12 cellular contexts compared by ENCODE assay signal in genomic region chr9:132182609-132183073, GRCh38. TPM values are rescaled to one million over a fixed set of nuclear protein-coding genes. Genes with fewer than 3 reads are reported as not detected.
A peak's percentile ranks its signal among the peaks of the same experiment; 100 is the strongest.
DNase-seq lines count a peak whose midpoint lies in the region; ATAC-seq and TF ChIP-seq lines count a peak whose summit lies in the region.
"Had no signal": no experiment of that assay in that cellular context is flagged by ENCODE, and none has a peak within 500 bp of the region (broad histone marks: within the 10 kb centered on the region; RNA-seq: fewer than 3 reads in every experiment).

No MANE protein-coding gene starts in this region.

- no peak for TF ChIP-seq POLR2A in esophagus squamous epithelium (IDR thresholded peaks at IDR 0.05)

- no peak overlapping the region for H3K27ac Mint-ChIP-seq in activated CD8-positive, alpha-beta T cell treated with anti-CD3 and anti-CD28 coated beads, Interleukin-2, amount 10 ng/mL, durations not matched to agents 7 days and 5 days
- H3K27ac Mint-ChIP-seq in activated T-helper 1 cell treated with anti-CD3 and anti-CD28 coated beads, Interleukin-12 subunit alpha, Interleukin-12 subunit beta, Interleukin-2, Interleukin-4 antibody, amounts not matched to agents 30 ng/mL and 10 ng/mL and 1 ng/mL, durations not matched to agents 14 hours and 24 hours and 36 hours, result no peak overlapping the region

- H3K4me1 Mint-ChIP-seq in activated CD8-positive, alpha-beta T cell treated with anti-CD3 and anti-CD28 coated beads, Interleukin-2, amount 10 ng/mL, durations not matched to agents 7 days and 5 days (ENCODE audit: low read depth), result no peaks in the 10 kb centered on the region
- H3K4me1 Mint-ChIP-seq in activated T-helper 1 cell treated with anti-CD3 and anti-CD28 coated beads, Interleukin-12 subunit alpha, Interleukin-12 subunit beta, Interleukin-2, Interleukin-4 antibody, amounts not matched to agents 30 ng/mL and 10 ng/mL and 1 ng/mL, durations not matched to agents 14 hours and 24 hours and 36 hours (ENCODE audit: low read depth), result no peaks in the 10 kb centered on the region

- H3K27me3 Mint-ChIP-seq in activated CD8-positive, alpha-beta T cell treated with anti-CD3 and anti-CD28 coated beads, Interleukin-2, amount 10 ng/mL, durations not matched to agents 7 days and 5 days (ENCODE audit: low read depth), result peaks cover 3% of the 10 kb centered on the region
- H3K27me3 Mint-ChIP-seq in activated T-helper 1 cell treated with anti-CD3 and anti-CD28 coated beads, Interleukin-12 subunit alpha, Interleukin-12 subunit beta, Interleukin-2, Interleukin-4 antibody, amounts not matched to agents 30 ng/mL and 10 ng/mL and 1 ng/mL, durations not matched to agents 14 hours and 24 hours and 36 hours (ENCODE audit: insufficient read depth), result peaks cover 10% of the 10 kb centered on the region

- H3K36me3 Mint-ChIP-seq in activated CD8-positive, alpha-beta T cell treated with anti-CD3 and anti-CD28 coated beads, Interleukin-2, amount 10 ng/mL, durations not matched to agents 7 days and 5 days (ENCODE audit: low read depth), result no peaks in the 10 kb centered on the region
- no peaks in the 10 kb centered on the region for H3K36me3 Mint-ChIP-seq in activated T-helper 1 cell treated with anti-CD3 and anti-CD28 coated beads, Interleukin-12 subunit alpha, Interleukin-12 subunit beta, Interleukin-2, Interleukin-4 antibody, amounts not matched to agents 30 ng/mL and 10 ng/mL and 1 ng/mL, durations not matched to agents 14 hours and 24 hours and 36 hours (ENCODE audit: low read depth)

- H3K27ac ChIP-seq in esophagus squamous epithelium, result no peak overlapping the region
- H3K27ac ChIP-seq: SJCRH30, thyroid gland had no signal

- intact Hi-C loops in esophagus squamous epithelium (cut with DNase I), result no loop called here
- intact Hi-C loops in activated T-helper 1 cell treated with anti-CD3 and anti-CD28 coated beads, Interleukin-12 subunit alpha, Interleukin-12 subunit beta, Interleukin-2, Interleukin-4 antibody, amounts not matched to agents 30 ng/mL and 10 ng/mL and 1 ng/mL, durations not matched to agents 14 hours and 24 hours and 36 hours (cut with micrococcal nuclease), result no loop called here

- H3K36me3 ChIP-seq in esophagus squamous epithelium, result no peaks in the 10 kb centered on the region
- H3K36me3 ChIP-seq: SJCRH30, thyroid gland had no signal

- TF ChIP-seq CTCF in epithelial cell of proximal tubule (conservative IDR thresholded peaks at IDR 0.05; ENCODE audit: low read depth, low read length), result peak; percentile 49
- TF ChIP-seq CTCF in esophagus squamous epithelium (IDR thresholded peaks at IDR 0.05), result no peak

- H3K4me3 ChIP-seq in epithelial cell of proximal tubule (ENCODE audit: low read depth, low read length), result no peak overlapping the region
- H3K4me3 ChIP-seq in esophagus squamous epithelium, result no peak overlapping the region
- H3K4me3 ChIP-seq: SJCRH30, thyroid gland had no signal

- peak; percentile 37 for DNase-seq in Daoy (ENCODE audit: low read depth)
- DNase-seq in RKO (ENCODE audit: low spot score), result peak; percentile 42
- no peak for DNase-seq in epithelial cell of proximal tubule (ENCODE audit: low read depth)
- peak in 31 of 56 donors; percentile 22 to 78 (median 61) for DNase-seq in nucleus accumbens (lab: John Stamatoyannopoulos, UW)
- no peak for DNase-seq in esophagus squamous epithelium (lab: John Stamatoyannopoulos, UW)
- no peak for DNase-seq in activated CD8-positive, alpha-beta T cell treated with anti-CD3 and anti-CD28 coated beads, Interleukin-2, amount 10 ng/mL, durations not matched to agents 7 days and 5 days
- no peak for DNase-seq in activated T-helper 1 cell treated with anti-CD3 and anti-CD28 coated beads, Interleukin-12 subunit alpha, Interleukin-12 subunit beta, Interleukin-2, Interleukin-4 antibody, amounts not matched to agents 30 ng/mL and 10 ng/mL and 1 ng/mL, durations not matched to agents 14 hours and 24 hours and 36 hours (ENCODE audit: low spot score)
- DNase-seq: NCI-H2081 treated with DMSO at 0.1 percent for 48 hours; stimulated activated CD4-positive, alpha-beta T cell treated with anti-CD3 and anti-CD28 coated beads, Interleukin-4, amount 100 ng/mL, for 24 hours; thyroid gland had no signal

- WGBS in esophagus squamous epithelium, 2 donors, result 33% methylated on average over 1 of the region's 11 CpGs; no CpG with 5 or more reads in 1 of the 2 donors

- POLR2A ChIA-PET in activated CD8-positive, alpha-beta T cell treated with anti-CD3 and anti-CD28 coated beads, Interleukin-2, amount 10 ng/mL, durations not matched to agents 7 days and 5 days (lab: Charles Lee), result no interaction called here

- no peak for ATAC-seq in GM21515 (IDR thresholded peaks at IDR 0.05; ENCODE audit: unreplicated experiment)
- no peak for ATAC-seq in activated CD8-positive, alpha-beta T cell treated with anti-CD3 and anti-CD28 coated beads, Interleukin-2, amount 10 ng/mL, durations not matched to agents 7 days and 5 days

- H3K9me3 Mint-ChIP-seq in activated CD8-positive, alpha-beta T cell treated with anti-CD3 and anti-CD28 coated beads, Interleukin-2, amount 10 ng/mL, durations not matched to agents 7 days and 5 days (ENCODE audit: insufficient read depth), result no peaks in the 10 kb centered on the region
- H3K9me3 Mint-ChIP-seq in activated T-helper 1 cell treated with anti-CD3 and anti-CD28 coated beads, Interleukin-12 subunit alpha, Interleukin-12 subunit beta, Interleukin-2, Interleukin-4 antibody, amounts not matched to agents 30 ng/mL and 10 ng/mL and 1 ng/mL, durations not matched to agents 14 hours and 24 hours and 36 hours, result no peaks in the 10 kb centered on the region

- CTCF ChIA-PET in activated CD8-positive, alpha-beta T cell treated with anti-CD3 and anti-CD28 coated beads, Interleukin-2, amount 10 ng/mL, durations not matched to agents 7 days and 5 days (lab: Charles Lee), result interaction anchor here (1.0 to 1.4 kb wide), 2 partner anchors 13 to 54 kb away, joined by 4 to 5 read pairs; no protein-coding TSS in a partner anchor

- no peak overlapping the region for H3K4me3 Mint-ChIP-seq in activated CD8-positive, alpha-beta T cell treated with anti-CD3 and anti-CD28 coated beads, Interleukin-2, amount 10 ng/mL, durations not matched to agents 7 days and 5 days
- no peak overlapping the region for H3K4me3 Mint-ChIP-seq in activated T-helper 1 cell treated with anti-CD3 and anti-CD28 coated beads, Interleukin-12 subunit alpha, Interleukin-12 subunit beta, Interleukin-2, Interleukin-4 antibody, amounts not matched to agents 30 ng/mL and 10 ng/mL and 1 ng/mL, durations not matched to agents 14 hours and 24 hours and 36 hours

- peaks cover 0 to 7% (median 0%) of the 10 kb centered on the region in 3 donors for H3K4me1 ChIP-seq in esophagus squamous epithelium
- H3K4me1 ChIP-seq: SJCRH30, thyroid gland had no signal

- H3K9me3 ChIP-seq in esophagus squamous epithelium, result no peaks in the 10 kb centered on the region
- H3K9me3 ChIP-seq: SJCRH30, thyroid gland had no signal

- peaks cover 0 to 98% (median 4%) of the 10 kb centered on the region in 4 donors for H3K27me3 ChIP-seq in esophagus squamous epithelium
- H3K27me3 ChIP-seq: thyroid gland had no signal

RNA-seq across cellular contexts. Expression of gene NTNG2, which starts 20.8 kb away (rescaled TPM):
- 1.9 and 2.6 TPM in 2 replicates for total RNA-seq in Daoy (2014; rRNA removed; shearing (Covaris generic))
- total RNA-seq in epithelial cell of proximal tubule, result 0.07 TPM in 1 of 2 replicates, not detected in the other
- under 1 TPM; 0.08 to 0.95 (median 0.29) TPM for total RNA-seq in esophagus squamous epithelium
- 1 to 10 TPM; 3.8 to 4.8 TPM for total RNA-seq in activated CD8-positive, alpha-beta T cell treated with anti-CD3 and anti-CD28 coated beads, Interleukin-2, amount 10 ng/mL, durations not matched to agents 7 days and 5 days
- 4.6 and 6.2 TPM in 2 replicates for total RNA-seq in activated T-helper 1 cell treated with anti-CD3 and anti-CD28 coated beads, Interleukin-12 subunit alpha, Interleukin-12 subunit beta, Interleukin-2, Interleukin-4 antibody, amounts not matched to agents 30 ng/mL and 10 ng/mL and 1 ng/mL, durations not matched to agents 14 hours and 24 hours and 36 hours

Comparison
In these comparisons a context has a peak if more than half of its experiments do, and no peak if none do; other contexts are left out.
1. DNase-seq: peak in Daoy (single experiment), RKO (single experiment) and nucleus accumbens (31 of 56); none in epithelial cell of proximal tubule (single experiment), esophagus squamous epithelium (single experiment), activated CD8-positive, alpha-beta T cell treated with anti-CD3 and anti-CD28 coated beads, Interleukin-2, amount 10 ng/mL, durations not matched to agents 7 days and 5 days (single experiment) and activated T-helper 1 cell treated with anti-CD3 and anti-CD28 coated beads, Interleukin-12 subunit alpha, Interleukin-12 subunit beta, Interleukin-2, Interleukin-4 antibody, amounts not matched to agents 30 ng/mL and 10 ng/mL and 1 ng/mL, durations not matched to agents 14 hours and 24 hours and 36 hours (single experiment).